ENCODE assay signal across 8 cellular contexts in genomic region chr14:30874999-30875787, GRCh38. TPM values are rescaled to one million over a fixed set of nuclear protein-coding genes. Genes with fewer than 3 reads are reported as not detected.
A peak's percentile ranks its signal among the peaks of the same experiment; 100 is the strongest.
DNase-seq lines count a peak whose midpoint lies in the region; ATAC-seq and TF ChIP-seq lines count a peak whose summit lies in the region.

No MANE protein-coding gene starts in this region.

- DNase-seq in GM10266 (ENCODE audit: extremely low spot score) (peak; percentile 35), spleen (peak; percentile 72), cortex of kidney (lab: John Stamatoyannopoulos, UW) (no peak), NCI-H345 (lab: John Stamatoyannopoulos, UW) (no peak)

- H3K27ac Mint-ChIP-seq in activated naive CD8-positive, alpha-beta T cell, result no peak overlapping the region

- no peaks in the 10 kb centered on the region for H3K36me3 ChIP-seq in HUES6 (ENCODE audit: control insufficient read depth, insufficient read depth, low read length)
- no peaks in the 10 kb centered on the region for H3K36me3 ChIP-seq in iPS-18a (ENCODE audit: control insufficient read depth, low read depth, low read length)
- H3K36me3 ChIP-seq in spleen, result no peaks in the 10 kb centered on the region

- peak overlapping the region; percentile 77 for H3K4me3 ChIP-seq in HUES6 (ENCODE audit: low read depth, low read length)
- peak overlapping the region; percentile 52 for H3K4me3 ChIP-seq in iPS-18a (ENCODE audit: low read length)
- peak overlapping the region; percentile 26 to 81 (median 62) for H3K4me3 ChIP-seq in spleen

- TF ChIP-seq CTCF in GM10266 (IDR thresholded peaks at IDR 0.05; ENCODE audit: control insufficient read depth, insufficient read depth, low read depth, missing control alignments) (no peak), spleen (IDR thresholded peaks at IDR 0.05 in 8 of 11, conservative IDR thresholded peaks at IDR 0.05 in 3 of 11) (no peak)

- H3K27me3 ChIP-seq in HUES6 (ENCODE audit: control insufficient read depth, insufficient read depth, low read length) (peaks cover 46% of the 10 kb centered on the region), iPS-18a (ENCODE audit: control insufficient read depth, insufficient read depth, low read length) (peaks cover 49% of the 10 kb centered on the region), spleen (replicated peaks in 1 of 7) (peaks cover 0 to 65% (median 31%) of the 10 kb centered on the region in 7 donors)

- intact Hi-C loops in spleen (cut with DNase I; ENCODE audit: low total_unique reads), result no loop called here

- H3K4me1 Mint-ChIP-seq in activated naive CD8-positive, alpha-beta T cell (ENCODE audit: low read depth), result peaks cover 12% of the 10 kb centered on the region

- no peak overlapping the region for H3K27ac ChIP-seq in HUES6 (ENCODE audit: low read depth, low read length)
- H3K27ac ChIP-seq in iPS-18a (ENCODE audit: low read length), result no peak overlapping the region
- H3K27ac ChIP-seq in spleen, result peak overlapping the region in 1 of 8 donors; percentile 32

- H3K9me3 ChIP-seq in HUES6 (ENCODE audit: control insufficient read depth, insufficient read depth, low read depth, low read length) (no peaks in the 10 kb centered on the region), iPS-18a (ENCODE audit: control insufficient read depth, low read depth, low read length) (no peaks in the 10 kb centered on the region), spleen (no peaks in the 10 kb centered on the region)

- H3K9ac ChIP-seq in HUES6 (ENCODE audit: low read length) (peak overlapping the region; percentile 32), iPS-18a (ENCODE audit: low read length) (peak overlapping the region; percentile 24)

- H3K4me1 ChIP-seq in HUES6 (ENCODE audit: control insufficient read depth, insufficient read depth, low read length) (peaks cover 31% of the 10 kb centered on the region), iPS-18a (ENCODE audit: control insufficient read depth, low read depth, low read length) (peaks cover 22% of the 10 kb centered on the region), spleen (peaks cover 6 to 24% (median 21%) of the 10 kb centered on the region in 6 donors)

- H3K9me3 Mint-ChIP-seq in activated naive CD8-positive, alpha-beta T cell (ENCODE audit: low read depth), result no peaks in the 10 kb centered on the region

- 4 to 7% (median 4%) methylated on average over 27 to 48 of the region's 48 CpGs for WGBS in spleen, 5 donors

- TF ChIP-seq POLR2A in spleen (IDR thresholded peaks at IDR 0.05), result no peak

- H3K27me3 Mint-ChIP-seq in activated naive CD8-positive, alpha-beta T cell, result peaks cover 27% of the 10 kb centered on the region

- peaks cover 3% of the 10 kb centered on the region for H3K36me3 Mint-ChIP-seq in activated naive CD8-positive, alpha-beta T cell

- H3K4me3 Mint-ChIP-seq in activated naive CD8-positive, alpha-beta T cell, result peak overlapping the region; percentile 77

- ATAC-seq in GM21529 (IDR thresholded peaks at IDR 0.05; ENCODE audit: unreplicated experiment), result peak; percentile 19

RNA-seq across cellular contexts. Expression of gene COCH, which starts 0.8 kb away (rescaled TPM):
- 1 to 10 TPM; 1.0 to 7.0 (median 2.2) TPM for total RNA-seq in spleen
- polyA plus RNA-seq in spleen, result 1 to 10 TPM; 1.2 to 2.5 (median 1.5) TPM

Comparison
In these comparisons a context has a peak if more than half of its experiments do, and no peak if none do; other contexts are left out.
1. DNase-seq: peak in GM10266 (single experiment) and spleen (single experiment); none in cortex of kidney (single experiment) and NCI-H345 (single experiment).
2. Peak in every context shown above with its lines, with median percentiles within 50 percentile points of each other: H3K4me3 ChIP-seq.